1 cellular context compared by ENCODE assay signal in the genomic region with DNA sequence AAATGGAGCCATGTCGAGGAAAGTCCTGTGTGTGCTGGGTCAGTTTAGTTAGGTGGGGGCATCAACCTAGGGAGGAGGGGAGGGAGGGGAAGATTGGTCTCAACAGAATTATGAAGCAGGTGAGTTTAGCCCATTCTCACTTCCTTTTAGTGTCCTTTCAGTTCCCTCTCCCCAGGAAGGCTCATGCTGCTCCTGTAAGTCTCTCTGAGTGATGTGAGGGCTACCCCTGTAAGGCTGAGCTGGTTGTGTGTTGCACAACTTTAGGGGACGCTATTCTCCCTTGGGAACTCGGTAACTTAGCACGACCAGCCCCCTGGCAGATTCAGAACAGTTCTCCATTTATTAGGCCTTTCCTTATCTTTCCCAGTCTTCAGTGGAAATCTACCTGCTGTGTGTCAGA.
TF ChIP-seq lines count a peak whose summit lies in the region.

No MANE protein-coding gene starts in this region.

TF ChIP-seq in GM12878, 131 proteins besides CTCF, POLR2A, EP300 and RAD21 (continued from another document):
- TF ChIP-seq ATF2 (IDR thresholded peaks at IDR 0.05; ENCODE audit: low read length) (peak; percentile 69; the same call in 1 of the 2 replicates), FOXK2 (IDR thresholded peaks at IDR 0.05) (no peak), RELB (IDR thresholded peaks at IDR 0.05; ENCODE audit: low read depth) (peak; percentile 42; the same call in 1 of the 2 replicates), ZNF217 (IDR thresholded peaks at IDR 0.05) (0 out of 2 replicates have a peak, but pooled peaks have one; percentile 44), IKZF2 (IDR thresholded peaks at IDR 0.05) (peak; percentile 42 to 55; a peak in 2 of 4 replicates), RBBP5 (conservative IDR thresholded peaks at IDR 0.05) (no peak), MEF2B (IDR thresholded peaks at IDR 0.05; ENCODE audit: partially characterized antibody, poor library complexity, severe bottlenecking) (peak; percentile 66), TCF3 (IDR thresholded peaks at IDR 0.05; ENCODE audit: borderline replicate concordance, insufficient read depth, low read depth, low read length) (0 out of 2 replicates have a peak, but pooled peaks have one; percentile 29), MTA2 (IDR thresholded peaks at IDR 0.05; ENCODE audit: low read depth) (peak; percentile 71), CBX5 (IDR thresholded peaks at IDR 0.05; ENCODE audit: low read depth) (0 out of 2 replicates have a peak, but pooled peaks have one; percentile 49), NFIC (IDR thresholded peaks at IDR 0.05; ENCODE audit: low read depth, low read length) (peak; percentile 65; the same call in 1 of the 2 replicates), CUX1 (IDR thresholded peaks at IDR 0.05; ENCODE audit: insufficient replicate concordance, low read depth, low read length) (no peak), BCL11A (IDR thresholded peaks at IDR 0.05; ENCODE audit: low read depth, low read length) (peak; percentile 81; the same call in 1 of the 2 replicates), ZBED1 (IDR thresholded peaks at IDR 0.05; ENCODE audit: borderline replicate concordance) (no peak), YBX1 (IDR thresholded peaks at IDR 0.05) (no peak), SPI1 (IDR thresholded peaks at IDR 0.05; ENCODE audit: borderline replicate concordance, insufficient read depth, low read depth, low read length) (peak; percentile 99), ZNF24 (IDR thresholded peaks at IDR 0.05) (0 out of 2 replicates have a peak, but pooled peaks have one; percentile 8), BACH1 (IDR thresholded peaks at IDR 0.05; ENCODE audit: borderline replicate concordance) (peak; percentile 57; the same call in 1 of the 2 replicates), SP1 (IDR thresholded peaks at IDR 0.05; ENCODE audit: low read depth, low read length) (no peak), SRF (IDR thresholded peaks at IDR 0.05; ENCODE audit: low read depth in 2 of 2, low read length in 2 of 2) (peak in 1 of 2 experiments; percentile 46; a peak in 1 of 4 replicates), SMARCA5 (IDR thresholded peaks at IDR 0.05) (peak; percentile 30; the same call in 1 of the 2 replicates), FOS (IDR thresholded peaks at IDR 0.05; ENCODE audit: borderline replicate concordance, extremely low read depth, insufficient read length) (no peak), RUNX3 (IDR thresholded peaks at IDR 0.05; ENCODE audit: low read length) (peak; percentile 49; the same call in 1 of the 2 replicates), IRF4 (IDR thresholded peaks at IDR 0.05; ENCODE audit: low read depth, low read length) (peak; percentile 97), POLR2AphosphoS2 (IDR thresholded peaks at IDR 0.05; ENCODE audit: low read depth, low read length) (no peak), TBL1XR1 (IDR thresholded peaks at IDR 0.05; ENCODE audit: low read depth, low read length) (peak; percentile 62; the same call in 1 of the 2 replicates), CHD2 (IDR thresholded peaks at IDR 0.05; ENCODE audit: borderline replicate concordance, low read depth, low read length) (peak; percentile 49; the same call in 1 of the 2 replicates), TAF1 (IDR thresholded peaks at IDR 0.05; ENCODE audit: borderline replicate concordance, low read depth, low read length) (no peak), DPF2 (IDR thresholded peaks at IDR 0.05) (peak; percentile 93), EED (IDR thresholded peaks at IDR 0.05; ENCODE audit: low read depth) (peak; percentile 68), ETV6 (conservative IDR thresholded peaks at IDR 0.05 in 1 of 2, IDR thresholded peaks at IDR 0.05 in 1 of 2; ENCODE audit: borderline replicate concordance in 1 of 2, low read depth in 1 of 2) (peak in 1 of 2 experiments; percentile 59; a peak in 2 of 4 replicates), BMI1 (IDR thresholded peaks at IDR 0.05; ENCODE audit: borderline replicate concordance) (peak; percentile 46; the same call in 1 of the 2 replicates), GABPA (IDR thresholded peaks at IDR 0.05; ENCODE audit: low read depth) (0 out of 2 replicates have a peak, but pooled peaks have one; percentile 16), CREB1 (IDR thresholded peaks at IDR 0.05; ENCODE audit: low read depth) (0 out of 2 replicates have a peak, but pooled peaks have one; percentile 11)
- TF ChIP-seq, protein P1, sequence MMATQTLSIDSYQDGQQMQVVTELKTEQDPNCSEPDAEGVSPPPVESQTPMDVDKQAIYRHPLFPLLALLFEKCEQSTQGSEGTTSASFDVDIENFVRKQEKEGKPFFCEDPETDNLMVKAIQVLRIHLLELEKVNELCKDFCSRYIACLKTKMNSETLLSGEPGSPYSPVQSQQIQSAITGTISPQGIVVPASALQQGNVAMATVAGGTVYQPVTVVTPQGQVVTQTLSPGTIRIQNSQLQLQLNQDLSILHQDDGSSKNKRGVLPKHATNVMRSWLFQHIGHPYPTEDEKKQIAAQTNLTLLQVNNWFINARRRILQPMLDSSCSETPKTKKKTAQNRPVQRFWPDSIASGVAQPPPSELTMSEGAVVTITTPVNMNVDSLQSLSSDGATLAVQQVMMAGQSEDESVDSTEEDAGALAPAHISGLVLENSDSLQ (IDR thresholded peaks at IDR 0.05) = peak; percentile 43; the same call in 1 of the 2 replicates
- TF ChIP-seq, protein P2, sequence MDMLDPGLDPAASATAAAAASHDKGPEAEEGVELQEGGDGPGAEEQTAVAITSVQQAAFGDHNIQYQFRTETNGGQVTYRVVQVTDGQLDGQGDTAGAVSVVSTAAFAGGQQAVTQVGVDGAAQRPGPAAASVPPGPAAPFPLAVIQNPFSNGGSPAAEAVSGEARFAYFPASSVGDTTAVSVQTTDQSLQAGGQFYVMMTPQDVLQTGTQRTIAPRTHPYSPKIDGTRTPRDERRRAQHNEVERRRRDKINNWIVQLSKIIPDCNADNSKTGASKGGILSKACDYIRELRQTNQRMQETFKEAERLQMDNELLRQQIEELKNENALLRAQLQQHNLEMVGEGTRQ (IDR thresholded peaks at IDR 0.05; ENCODE audit: borderline replicate concordance, low read depth, low read length) = no peak
